Comparison of ENCODE assay signal across 10 cellular contexts in the genomic region with DNA sequence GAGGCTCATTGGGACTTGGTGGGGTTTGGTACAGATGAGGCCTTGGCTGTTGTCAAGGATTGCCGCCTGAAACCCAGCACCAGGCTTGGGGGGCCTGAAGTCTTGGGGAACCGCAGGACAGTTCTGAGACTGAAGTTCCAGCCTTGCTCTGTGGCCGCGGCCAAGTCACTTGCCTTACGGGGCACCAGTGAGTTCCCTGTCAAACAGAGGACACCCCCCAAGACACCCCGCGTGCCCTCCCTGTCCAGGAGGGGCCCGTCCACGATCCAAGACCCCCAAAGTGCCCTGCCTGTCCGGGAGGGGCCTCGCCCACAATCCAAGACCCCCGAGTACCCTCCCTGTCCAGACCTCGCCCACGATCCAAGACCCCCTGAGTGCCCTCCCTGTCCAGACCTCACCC. TPM values are rescaled to one million over a fixed set of nuclear protein-coding genes. Genes with fewer than 3 reads are reported as not detected.
DNase-seq lines count a peak whose midpoint lies in the region; ATAC-seq, FAIRE-seq and TF ChIP-seq lines count a peak whose summit lies in the region.
"Had no signal": no experiment of that assay in that cellular context is flagged by ENCODE, and none has a peak within 500 bp of the region (broad histone marks: within the 10 kb centered on the region; RNA-seq: fewer than 3 reads in every experiment).

No MANE protein-coding gene starts in this region.

- BruUV-seq in endothelial cell of umbilical vein (replicated peaks; lab: Mats Ljungman, UMichigan): no TSS peak

- no peak for ATAC-seq in pancreas
- no peak for ATAC-seq in GM18868 (IDR thresholded peaks at IDR 0.05; ENCODE audit: unreplicated experiment)
- no peak for ATAC-seq in GM21528 (IDR thresholded peaks at IDR 0.05; ENCODE audit: low FRiP score, unreplicated experiment)
- no peak for ATAC-seq in GM18498 (IDR thresholded peaks at IDR 0.05; ENCODE audit: unreplicated experiment)

- H3K9me2 ChIP-seq in OCI-LY1 (ENCODE audit: low read depth, low read length): no peaks in the 10 kb centered on the region

- peak overlapping the region; percentile 93 to 100 (median 99) for H3K4me2 ChIP-seq in BLaER1 treated with 17β-estradiol and CSF1 and Interleukin-3, amounts not matched to agents 10 nM and 100 nM
- H3K4me2 ChIP-seq in OCI-LY1 (ENCODE audit: low read length) (peak overlapping the region; percentile 85; the same call in 1 of the 2 replicates), endothelial cell of umbilical vein (ENCODE audit: insufficient read depth, low read length) (peak overlapping the region; percentile 73)

- H3K9me1 ChIP-seq in endothelial cell of umbilical vein (replicated peaks; ENCODE audit: control insufficient read depth, extremely low read depth, insufficient read depth, low read length): no peaks in the 10 kb centered on the region

- H3K79me2 ChIP-seq in OCI-LY1 (ENCODE audit: insufficient read depth, low read length): no peaks in the 10 kb centered on the region
- H3K79me2 ChIP-seq in endothelial cell of umbilical vein (ENCODE audit: control insufficient read depth, insufficient read depth, low read length): peaks cover 46% of the 10 kb centered on the region

- intact Hi-C loops in endothelial cell of umbilical vein (cut with micrococcal nuclease): no loop called here
- intact Hi-C loops in pancreas (cut with DNase I): no loop called here

- DNase-seq in endothelial cell of umbilical vein (ENCODE audit: low read depth, low spot score) (no peak), pancreas (peak in 2 of 6 donors; percentile 44 to 70), midbrain (lab: John Stamatoyannopoulos, UW) (no peak)
- DNase-seq: activated naive CD8-positive, alpha-beta T cell treated with anti-CD3 and anti-CD28 coated beads, Interleukin-2, amount 10 ng/mL, durations not matched to agents 7 days and 5 days; SIG-M5 had no signal

- dilution Hi-C loops in endothelial cell of umbilical vein (cut with MboI; ENCODE audit: extremely low pct_ligation_motif_present, low sequenced_read_pairs): no loop called here

- no peak for FAIRE-seq in endothelial cell of umbilical vein (lab: Jason Lieb, UNC)
- FAIRE-seq in pancreas (lab: Jason Lieb, UNC): no peak

- H3K4me3 ChIP-seq in BLaER1 treated with 17β-estradiol and CSF1 and Interleukin-3, amounts not matched to agents 10 nM and 100 nM: peak overlapping the region; percentile 80 to 100 (median 96); a peak in 17 of 20 replicates
- no peak overlapping the region for H3K4me3 ChIP-seq in OCI-LY1 (ENCODE audit: low read depth, low read length, poor library complexity, severe bottlenecking)
- H3K4me3 ChIP-seq in endothelial cell of umbilical vein (replicated peaks in 1 of 3; ENCODE audit: insufficient read depth in 1 of 3, low read depth in 1 of 3, low read length in 3 of 3): no peak overlapping the region
- peak overlapping the region in 3 of 4 donors; percentile 95 to 100 (median 98) for H3K4me3 ChIP-seq in pancreas

- TF ChIP-seq CTCF in OCI-LY1 (IDR thresholded peaks at IDR 0.05; ENCODE audit: low read length): no peak
- peak in 1 of 2 donors; percentile 8 for TF ChIP-seq CTCF in endothelial cell of umbilical vein (IDR thresholded peaks at IDR 0.05; ENCODE audit: extremely low read depth in 1 of 2, insufficient read depth in 1 of 2, low read depth in 1 of 2, low read length in 2 of 2)
- TF ChIP-seq CTCF in pancreas (IDR thresholded peaks at IDR 0.05): no peak

- H3K9ac ChIP-seq in BLaER1 treated with 17β-estradiol and CSF1 and Interleukin-3, amounts not matched to agents 10 nM and 100 nM: peak overlapping the region; percentile 85 to 96 (median 92)
- H3K9ac ChIP-seq in OCI-LY1 (ENCODE audit: low read length) (no peak overlapping the region), endothelial cell of umbilical vein (replicated peaks; ENCODE audit: extremely low read depth, insufficient read depth, low read length) (peak overlapping the region; percentile 93)

- no peaks in the 10 kb centered on the region for H3K9me3 ChIP-seq in BLaER1 treated with 17β-estradiol and CSF1 and Interleukin-3, amounts not matched to agents 10 nM and 100 nM (replicated peaks in 1 of 11)
- no peaks in the 10 kb centered on the region for H3K9me3 ChIP-seq in OCI-LY1 (ENCODE audit: low read length)
- H3K9me3 ChIP-seq in endothelial cell of umbilical vein (replicated peaks; ENCODE audit: control insufficient read depth, insufficient read depth, low read length): no peaks in the 10 kb centered on the region
- no peaks in the 10 kb centered on the region for H3K9me3 ChIP-seq in pancreas

- CTCF ChIA-PET in endothelial cell of umbilical vein (lab: Charles Lee): interaction anchor here (1.0 kb wide), 1 partner anchor 66 kb away, joined by 3 read pairs; no protein-coding TSS in a partner anchor

- peaks cover 36 to 52% (median 41%) of the 10 kb centered on the region in 11 experiments for H3K36me3 ChIP-seq in BLaER1 treated with 17β-estradiol and CSF1 and Interleukin-3, amounts not matched to agents 10 nM and 100 nM
- H3K36me3 ChIP-seq in OCI-LY1 (ENCODE audit: insufficient read depth, low read length) (peaks cover 11% of the 10 kb centered on the region), endothelial cell of umbilical vein (ENCODE audit: control insufficient read depth in 2 of 2, extremely low read depth in 1 of 2, insufficient read depth in 2 of 2, low read length in 2 of 2) (peaks cover 5 to 32% of the 10 kb centered on the region in 2 experiments), pancreas (peaks cover 0 to 25% (median 12%) of the 10 kb centered on the region in 3 donors)

- POLR2A ChIA-PET in endothelial cell of umbilical vein (lab: Charles Lee): no interaction called here

- WGBS in pancreas, 2 donors: 61 to 63% methylated on average over 13 to 14 of the region's 14 CpGs

- TF ChIP-seq POLR2A in endothelial cell of umbilical vein (IDR thresholded peaks at IDR 0.05; ENCODE audit: low read depth, low read length): no peak

- peaks cover 53 to 72% (median 66%) of the 10 kb centered on the region in 11 experiments for H4K20me1 ChIP-seq in BLaER1 treated with 17β-estradiol and CSF1 and Interleukin-3, amounts not matched to agents 10 nM and 100 nM
- H4K20me1 ChIP-seq in OCI-LY1 (ENCODE audit: insufficient read depth, low read length) (no peaks in the 10 kb centered on the region), endothelial cell of umbilical vein (replicated peaks; ENCODE audit: control insufficient read depth, extremely low read depth, insufficient read depth, low read length) (no peaks in the 10 kb centered on the region)

- peak overlapping the region; percentile 15 to 93 (median 86); a peak in 16 of 22 replicates for H3K27ac ChIP-seq in BLaER1 treated with 17β-estradiol and CSF1 and Interleukin-3, amounts not matched to agents 10 nM and 100 nM
- H3K27ac ChIP-seq in OCI-LY1 (ENCODE audit: low read depth, low read length, poor library complexity, severe bottlenecking) (no peak overlapping the region), endothelial cell of umbilical vein (ENCODE audit: insufficient read depth, low read depth, low read length) (no peak overlapping the region), pancreas (peak overlapping the region in 3 of 4 donors; percentile 55 to 81 (median 78))

- H2AFZ ChIP-seq in OCI-LY1 (ENCODE audit: low read length) (no peak overlapping the region), endothelial cell of umbilical vein (ENCODE audit: low read depth, low read length) (no peak overlapping the region)

- peaks cover 18 to 46% (median 37%) of the 10 kb centered on the region in 10 experiments for H3K4me1 ChIP-seq in BLaER1 treated with 17β-estradiol and CSF1 and Interleukin-3, amounts not matched to agents 10 nM and 100 nM
- peaks cover 25% of the 10 kb centered on the region for H3K4me1 ChIP-seq in OCI-LY1 (ENCODE audit: insufficient read depth, low read length, severe bottlenecking)
- H3K4me1 ChIP-seq in endothelial cell of umbilical vein (ENCODE audit: control insufficient read depth, extremely low read depth, insufficient read depth, low read length): peaks cover 17% of the 10 kb centered on the region
- H3K4me1 ChIP-seq in pancreas: peaks cover 7 to 23% (median 13%) of the 10 kb centered on the region in 3 donors

- H3F3A ChIP-seq in OCI-LY1 (ENCODE audit: insufficient read depth, low read length): no peaks in the 10 kb centered on the region

- H3K27me3 ChIP-seq in BLaER1 treated with 17β-estradiol and CSF1 and Interleukin-3, amounts not matched to agents 10 nM and 100 nM: no peaks in the 10 kb centered on the region
- H3K27me3 ChIP-seq in OCI-LY1 (ENCODE audit: insufficient read depth, low read length) (no peaks in the 10 kb centered on the region), endothelial cell of umbilical vein (ENCODE audit: control insufficient read depth in 2 of 2, insufficient read depth in 2 of 2, low read length in 2 of 2) (no peaks in the 10 kb centered on the region), pancreas (no peaks in the 10 kb centered on the region)

RNA-seq across cellular contexts. Expression of a gene that starts 2.5 kb away (rescaled TPM):
- 92.9 and 93.2 TPM in 2 replicates for total RNA-seq in endothelial cell of umbilical vein
- 90.4 and 101 TPM in 2 replicates for polyA plus RNA-seq in endothelial cell of umbilical vein
- 56.6 and 83.2 TPM in 2 replicates for polyA plus RNA-seq in endothelial cell of umbilical vein (2011; cell fraction: cytosol; rRNA removed)
- polyA plus RNA-seq in endothelial cell of umbilical vein (2011; cell fraction: nucleus; rRNA removed): 47.0 and 48.3 TPM in 2 replicates
- 52.7 and 77.2 TPM in 2 replicates for polyA plus RNA-seq in endothelial cell of umbilical vein (2012)
- 36.6 and 42.9 TPM in 2 replicates for polyA minus RNA-seq in endothelial cell of umbilical vein
- 46.1 TPM for polyA minus RNA-seq in endothelial cell of umbilical vein (2011; cell fraction: cytosol; rRNA and poly(A)+ RNA removed)
- polyA minus RNA-seq in endothelial cell of umbilical vein (2011; cell fraction: nucleus; rRNA and poly(A)+ RNA removed): 12.1 and 26.2 TPM in 2 replicates
- 10 to 100 TPM; 26.2 to 49.4 (median 39.1) TPM for total RNA-seq in pancreas
- 100 to 1,000 TPM in 1 of 2 donors, 10 to 100 TPM in 1; 80.0 to 107 TPM for polyA plus RNA-seq in pancreas

RNA-seq across cellular contexts. Expression of a gene that starts 9.8 kb away (rescaled TPM):
- total RNA-seq in endothelial cell of umbilical vein (not detected in 2 replicates), pancreas (under 1 TPM in 4 of 6 donors, not detected in 2; 0.28 to 0.38 (median 0.33) TPM)
- polyA plus RNA-seq in endothelial cell of umbilical vein (not detected in 2 replicates), pancreas (under 1 TPM; 0.31 to 0.38 TPM)
- not detected in 2 replicates for polyA plus RNA-seq in endothelial cell of umbilical vein (2011; cell fraction: cytosol; rRNA removed)
- polyA plus RNA-seq in endothelial cell of umbilical vein (2011; cell fraction: nucleus; rRNA removed): 0.15 and 0.17 TPM in 2 replicates
- polyA plus RNA-seq in endothelial cell of umbilical vein (2012): not detected in 2 replicates
- not detected in 2 replicates for polyA minus RNA-seq in endothelial cell of umbilical vein
- not detected for polyA minus RNA-seq in endothelial cell of umbilical vein (2011; cell fraction: cytosol; rRNA and poly(A)+ RNA removed)
- not detected in 2 replicates for polyA minus RNA-seq in endothelial cell of umbilical vein (2011; cell fraction: nucleus; rRNA and poly(A)+ RNA removed)

RNA-seq across cellular contexts. Expression of a gene that starts 26.8 kb away (rescaled TPM):
- total RNA-seq in endothelial cell of umbilical vein (24.0 and 24.7 TPM in 2 replicates), pancreas (10 to 100 TPM in 4 of 6 donors, 1 to 10 TPM in 2; 8.8 to 16.2 (median 10.7) TPM)
- polyA plus RNA-seq in endothelial cell of umbilical vein (20.9 and 24.2 TPM in 2 replicates), pancreas (10 to 100 TPM; 14.3 to 29.7 TPM)
- 2.5 and 8.3 TPM in 2 replicates for polyA plus RNA-seq in endothelial cell of umbilical vein (2011; cell fraction: cytosol; rRNA removed)
- polyA plus RNA-seq in endothelial cell of umbilical vein (2011; cell fraction: nucleus; rRNA removed): 3.7 and 4.1 TPM in 2 replicates
- polyA plus RNA-seq in endothelial cell of umbilical vein (2012): 3.2 and 7.4 TPM in 2 replicates
- 2.7 and 3.2 TPM in 2 replicates for polyA minus RNA-seq in endothelial cell of umbilical vein
- 10.3 TPM for polyA minus RNA-seq in endothelial cell of umbilical vein (2011; cell fraction: cytosol; rRNA and poly(A)+ RNA removed)
- polyA minus RNA-seq in endothelial cell of umbilical vein (2011; cell fraction: nucleus; rRNA and poly(A)+ RNA removed): 2.0 and 4.9 TPM in 2 replicates

RNA-seq across cellular contexts. Expression of a gene that starts 37.8 kb away (rescaled TPM):
- total RNA-seq in endothelial cell of umbilical vein (0.31 and 0.44 TPM in 2 replicates), pancreas (1 to 10 TPM in 4 of 6 donors, under 1 TPM in 2; 0.66 to 4.2 (median 1.2) TPM)
- polyA plus RNA-seq in endothelial cell of umbilical vein (0.06 and 0.07 TPM in 2 replicates), pancreas (1 to 10 TPM; 2.5 to 7.5 TPM)
- polyA plus RNA-seq in endothelial cell of umbilical vein (2011; cell fraction: cytosol; rRNA removed): 0.03 and 0.04 TPM in 2 replicates
- polyA plus RNA-seq in endothelial cell of umbilical vein (2011; cell fraction: nucleus; rRNA removed): 0.13 and 0.15 TPM in 2 replicates
- 0.11 TPM in 1 of 2 replicates, not detected in the other for polyA plus RNA-seq in endothelial cell of umbilical vein (2012)
- polyA minus RNA-seq in endothelial cell of umbilical vein: not detected in 2 replicates
- not detected for polyA minus RNA-seq in endothelial cell of umbilical vein (2011; cell fraction: cytosol; rRNA and poly(A)+ RNA removed)
- not detected in 2 replicates for polyA minus RNA-seq in endothelial cell of umbilical vein (2011; cell fraction: nucleus; rRNA and poly(A)+ RNA removed)

RNA-seq across cellular contexts. Expression of a gene that starts 38.3 kb away (rescaled TPM):
- total RNA-seq in endothelial cell of umbilical vein (466 and 485 TPM in 2 replicates), pancreas (100 to 1,000 TPM; 122 to 200 (median 149) TPM)
- polyA plus RNA-seq in endothelial cell of umbilical vein (661 and 823 TPM in 2 replicates), pancreas (100 to 1,000 TPM; 210 to 256 TPM)
- 394 and 493 TPM in 2 replicates for polyA plus RNA-seq in endothelial cell of umbilical vein (2011; cell fraction: cytosol; rRNA removed)
- polyA plus RNA-seq in endothelial cell of umbilical vein (2011; cell fraction: nucleus; rRNA removed): 207 and 221 TPM in 2 replicates
- 344 and 487 TPM in 2 replicates for polyA plus RNA-seq in endothelial cell of umbilical vein (2012)
- 236 and 243 TPM in 2 replicates for polyA minus RNA-seq in endothelial cell of umbilical vein
- 264 TPM for polyA minus RNA-seq in endothelial cell of umbilical vein (2011; cell fraction: cytosol; rRNA and poly(A)+ RNA removed)
- polyA minus RNA-seq in endothelial cell of umbilical vein (2011; cell fraction: nucleus; rRNA and poly(A)+ RNA removed): 45.2 and 64.3 TPM in 2 replicates

Comparison
In these comparisons a context has a peak if more than half of its experiments do, and no peak if none do; other contexts are left out.
1. H3K27ac ChIP-seq: peak in BLaER1 treated with 17β-estradiol and CSF1 and Interleukin-3, amounts not matched to agents 10 nM and 100 nM (11 of 11) and pancreas (3 of 4); none in OCI-LY1 (single experiment) and endothelial cell of umbilical vein (single experiment).
2. H3K4me3 ChIP-seq: peak in BLaER1 treated with 17β-estradiol and CSF1 and Interleukin-3, amounts not matched to agents 10 nM and 100 nM (10 of 10) and pancreas (3 of 4); none in OCI-LY1 (single experiment) and endothelial cell of umbilical vein (0 of 3).
3. Peak in every context shown above with its lines, with median percentiles within 50 percentile points of each other: H3K4me2 ChIP-seq.